1 cellular context compared by ENCODE assay signal in the genomic region with DNA sequence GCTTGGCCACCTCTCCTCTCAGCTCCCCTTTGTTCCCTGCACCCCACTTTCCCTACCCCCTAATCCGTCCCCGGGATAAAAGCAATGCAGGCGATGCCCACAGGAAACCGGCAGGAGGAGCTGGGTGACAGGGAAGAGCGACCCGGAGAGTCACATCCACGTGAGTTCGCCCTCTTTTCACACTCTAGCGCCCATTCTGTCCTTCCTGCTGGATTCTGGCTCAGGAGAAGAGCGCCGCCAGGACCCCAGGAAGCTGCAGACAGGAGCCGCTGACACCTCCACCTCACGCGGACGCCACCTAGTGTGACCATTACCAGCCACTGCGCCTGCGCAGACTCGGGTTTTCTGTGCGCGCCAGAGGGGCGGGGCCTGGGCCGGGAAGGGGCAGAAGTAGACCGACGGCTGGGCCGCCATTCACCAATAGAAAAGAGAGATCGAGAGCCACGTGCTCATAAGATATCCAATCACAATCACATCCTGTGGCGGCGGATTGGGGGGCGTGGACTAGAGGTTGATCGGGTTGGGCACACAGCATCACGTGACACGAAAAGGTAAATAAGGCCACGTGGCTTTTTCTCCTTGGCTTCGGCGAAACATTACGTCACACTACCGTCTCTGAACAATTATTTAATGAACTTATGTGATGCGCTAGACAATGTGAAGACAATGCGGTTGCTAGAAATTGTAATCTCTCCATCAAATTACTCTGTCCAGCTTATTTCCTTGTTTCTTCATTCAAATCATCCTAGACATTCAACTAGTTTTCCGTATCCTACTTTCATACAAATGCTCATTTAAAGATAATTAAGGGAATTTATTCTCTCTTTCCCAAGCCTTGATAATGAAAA.
TF ChIP-seq lines count a peak whose summit lies in the region.

No MANE protein-coding gene starts in this region.

TF ChIP-seq in HepG2, 621 proteins besides CTCF, POLR2A, EP300 and RAD21 (continued from another document and continues in another):
- no peak for TF ChIP-seq KAT2B (IDR thresholded peaks at IDR 0.05; ENCODE audit: borderline replicate concordance, low read depth, low read length)
- TF ChIP-seq SOX13 (IDR thresholded peaks at IDR 0.05) = no peak
- no peak for TF ChIP-seq SOX13 (CRISPR knock-in tag; conservative IDR thresholded peaks at IDR 0.05 in 1 of 2, IDR thresholded peaks at IDR 0.05 in 1 of 2)
- TF ChIP-seq KLF15 (CRISPR knock-in tag; IDR thresholded peaks at IDR 0.05; ENCODE audit: borderline replicate concordance) = no peak; the same call in 1 of the 2 replicates
- TF ChIP-seq BRCA1 (CRISPR knock-in tag; IDR thresholded peaks at IDR 0.05) = peak; percentile 38; the same call in 1 of the 2 replicates
- TF ChIP-seq ONECUT2 (CRISPR knock-in tag; IDR thresholded peaks at IDR 0.05) = no peak
- TF ChIP-seq, protein P1, sequence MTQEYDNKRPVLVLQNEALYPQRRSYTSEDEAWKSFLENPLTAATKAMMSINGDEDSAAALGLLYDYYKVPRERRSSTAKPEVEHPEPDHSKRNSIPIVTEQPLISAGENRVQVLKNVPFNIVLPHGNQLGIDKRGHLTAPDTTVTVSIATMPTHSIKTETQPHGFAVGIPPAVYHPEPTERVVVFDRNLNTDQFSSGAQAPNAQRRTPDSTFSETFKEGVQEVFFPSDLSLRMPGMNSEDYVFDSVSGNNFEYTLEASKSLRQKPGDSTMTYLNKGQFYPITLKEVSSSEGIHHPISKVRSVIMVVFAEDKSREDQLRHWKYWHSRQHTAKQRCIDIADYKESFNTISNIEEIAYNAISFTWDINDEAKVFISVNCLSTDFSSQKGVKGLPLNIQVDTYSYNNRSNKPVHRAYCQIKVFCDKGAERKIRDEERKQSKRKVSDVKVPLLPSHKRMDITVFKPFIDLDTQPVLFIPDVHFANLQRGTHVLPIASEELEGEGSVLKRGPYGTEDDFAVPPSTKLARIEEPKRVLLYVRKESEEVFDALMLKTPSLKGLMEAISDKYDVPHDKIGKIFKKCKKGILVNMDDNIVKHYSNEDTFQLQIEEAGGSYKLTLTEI (CRISPR knock-in tag; conservative IDR thresholded peaks at IDR 0.05) = no peak
- no peak for TF ChIP-seq CHD4 (IDR thresholded peaks at IDR 0.05; ENCODE audit: borderline replicate concordance, low read length)
- no peak for TF ChIP-seq SCMH1 (CRISPR knock-in tag; IDR thresholded peaks at IDR 0.05; ENCODE audit: borderline replicate concordance)
- TF ChIP-seq ZNF180 (CRISPR knock-in tag; IDR thresholded peaks at IDR 0.05; ENCODE audit: borderline replicate concordance, low read depth) = no peak
- 0 out of 2 replicates have a peak, but pooled peaks have one; percentile 7 for TF ChIP-seq STAG1 (CRISPR knock-in tag; IDR thresholded peaks at IDR 0.05)
- no peak for TF ChIP-seq RBM39 (IDR thresholded peaks at IDR 0.05; ENCODE audit: low read depth, low read length, poor library complexity, severe bottlenecking)
- TF ChIP-seq, protein P2, sequence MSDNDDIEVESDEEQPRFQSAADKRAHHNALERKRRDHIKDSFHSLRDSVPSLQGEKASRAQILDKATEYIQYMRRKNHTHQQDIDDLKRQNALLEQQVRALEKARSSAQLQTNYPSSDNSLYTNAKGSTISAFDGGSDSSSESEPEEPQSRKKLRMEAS (IDR thresholded peaks at IDR 0.05) = peak; percentile 99
- TF ChIP-seq ZSCAN25 (CRISPR knock-in tag; IDR thresholded peaks at IDR 0.05) = no peak
- 0 out of 2 replicates have a peak, but pooled peaks have one; percentile 11 for TF ChIP-seq MIER2 (CRISPR knock-in tag; IDR thresholded peaks at IDR 0.05)
- no peak; the same call in 1 of the 2 replicates for TF ChIP-seq RFX5 (IDR thresholded peaks at IDR 0.05; ENCODE audit: low read depth, low read length)
- TF ChIP-seq PAX8 (CRISPR knock-in tag; IDR thresholded peaks at IDR 0.05; ENCODE audit: borderline replicate concordance) = peak; percentile 47; the same call in 1 of the 2 replicates
- peak; percentile 79 for TF ChIP-seq ATF1 (CRISPR knock-in tag; IDR thresholded peaks at IDR 0.05)
- TF ChIP-seq ATAD3A (CRISPR knock-in tag; IDR thresholded peaks at IDR 0.05) = no peak
- peak; percentile 34; the same call in 1 of the 2 replicates for TF ChIP-seq ZNF232 (CRISPR knock-in tag; IDR thresholded peaks at IDR 0.05; ENCODE audit: borderline replicate concordance)
- TF ChIP-seq RORA (CRISPR knock-in tag; IDR thresholded peaks at IDR 0.05) = no peak
- TF ChIP-seq SRY (CRISPR knock-in tag; IDR thresholded peaks at IDR 0.05) = no peak
- 0 out of 2 replicates have a peak, but pooled peaks have one; percentile 46 for TF ChIP-seq KDM4B (CRISPR knock-in tag; IDR thresholded peaks at IDR 0.05)
- 0 out of 2 replicates have a peak, but pooled peaks have one; percentile 21 for TF ChIP-seq ZNF629 (CRISPR knock-in tag; conservative IDR thresholded peaks at IDR 0.05)
- TF ChIP-seq GFI1 (CRISPR knock-in tag; IDR thresholded peaks at IDR 0.05; ENCODE audit: borderline replicate concordance) = peak; percentile 58; the same call in 1 of the 2 replicates
- TF ChIP-seq NFRKB (IDR thresholded peaks at IDR 0.05) = no peak
- TF ChIP-seq, protein P3, sequence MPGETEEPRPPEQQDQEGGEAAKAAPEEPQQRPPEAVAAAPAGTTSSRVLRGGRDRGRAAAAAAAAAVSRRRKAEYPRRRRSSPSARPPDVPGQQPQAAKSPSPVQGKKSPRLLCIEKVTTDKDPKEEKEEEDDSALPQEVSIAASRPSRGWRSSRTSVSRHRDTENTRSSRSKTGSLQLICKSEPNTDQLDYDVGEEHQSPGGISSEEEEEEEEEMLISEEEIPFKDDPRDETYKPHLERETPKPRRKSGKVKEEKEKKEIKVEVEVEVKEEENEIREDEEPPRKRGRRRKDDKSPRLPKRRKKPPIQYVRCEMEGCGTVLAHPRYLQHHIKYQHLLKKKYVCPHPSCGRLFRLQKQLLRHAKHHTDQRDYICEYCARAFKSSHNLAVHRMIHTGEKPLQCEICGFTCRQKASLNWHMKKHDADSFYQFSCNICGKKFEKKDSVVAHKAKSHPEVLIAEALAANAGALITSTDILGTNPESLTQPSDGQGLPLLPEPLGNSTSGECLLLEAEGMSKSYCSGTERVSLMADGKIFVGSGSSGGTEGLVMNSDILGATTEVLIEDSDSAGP (CRISPR knock-in tag; IDR thresholded peaks at IDR 0.05; ENCODE audit: borderline replicate concordance) = peak; percentile 79; the same call in 1 of the 2 replicates
- no peak for TF ChIP-seq ATM (IDR thresholded peaks at IDR 0.05; ENCODE audit: borderline replicate concordance)
- 0 out of 2 replicates have a peak, but pooled peaks have one; percentile 79 for TF ChIP-seq CCDC6 (CRISPR knock-in tag; IDR thresholded peaks at IDR 0.05)
- TF ChIP-seq, protein P4, sequence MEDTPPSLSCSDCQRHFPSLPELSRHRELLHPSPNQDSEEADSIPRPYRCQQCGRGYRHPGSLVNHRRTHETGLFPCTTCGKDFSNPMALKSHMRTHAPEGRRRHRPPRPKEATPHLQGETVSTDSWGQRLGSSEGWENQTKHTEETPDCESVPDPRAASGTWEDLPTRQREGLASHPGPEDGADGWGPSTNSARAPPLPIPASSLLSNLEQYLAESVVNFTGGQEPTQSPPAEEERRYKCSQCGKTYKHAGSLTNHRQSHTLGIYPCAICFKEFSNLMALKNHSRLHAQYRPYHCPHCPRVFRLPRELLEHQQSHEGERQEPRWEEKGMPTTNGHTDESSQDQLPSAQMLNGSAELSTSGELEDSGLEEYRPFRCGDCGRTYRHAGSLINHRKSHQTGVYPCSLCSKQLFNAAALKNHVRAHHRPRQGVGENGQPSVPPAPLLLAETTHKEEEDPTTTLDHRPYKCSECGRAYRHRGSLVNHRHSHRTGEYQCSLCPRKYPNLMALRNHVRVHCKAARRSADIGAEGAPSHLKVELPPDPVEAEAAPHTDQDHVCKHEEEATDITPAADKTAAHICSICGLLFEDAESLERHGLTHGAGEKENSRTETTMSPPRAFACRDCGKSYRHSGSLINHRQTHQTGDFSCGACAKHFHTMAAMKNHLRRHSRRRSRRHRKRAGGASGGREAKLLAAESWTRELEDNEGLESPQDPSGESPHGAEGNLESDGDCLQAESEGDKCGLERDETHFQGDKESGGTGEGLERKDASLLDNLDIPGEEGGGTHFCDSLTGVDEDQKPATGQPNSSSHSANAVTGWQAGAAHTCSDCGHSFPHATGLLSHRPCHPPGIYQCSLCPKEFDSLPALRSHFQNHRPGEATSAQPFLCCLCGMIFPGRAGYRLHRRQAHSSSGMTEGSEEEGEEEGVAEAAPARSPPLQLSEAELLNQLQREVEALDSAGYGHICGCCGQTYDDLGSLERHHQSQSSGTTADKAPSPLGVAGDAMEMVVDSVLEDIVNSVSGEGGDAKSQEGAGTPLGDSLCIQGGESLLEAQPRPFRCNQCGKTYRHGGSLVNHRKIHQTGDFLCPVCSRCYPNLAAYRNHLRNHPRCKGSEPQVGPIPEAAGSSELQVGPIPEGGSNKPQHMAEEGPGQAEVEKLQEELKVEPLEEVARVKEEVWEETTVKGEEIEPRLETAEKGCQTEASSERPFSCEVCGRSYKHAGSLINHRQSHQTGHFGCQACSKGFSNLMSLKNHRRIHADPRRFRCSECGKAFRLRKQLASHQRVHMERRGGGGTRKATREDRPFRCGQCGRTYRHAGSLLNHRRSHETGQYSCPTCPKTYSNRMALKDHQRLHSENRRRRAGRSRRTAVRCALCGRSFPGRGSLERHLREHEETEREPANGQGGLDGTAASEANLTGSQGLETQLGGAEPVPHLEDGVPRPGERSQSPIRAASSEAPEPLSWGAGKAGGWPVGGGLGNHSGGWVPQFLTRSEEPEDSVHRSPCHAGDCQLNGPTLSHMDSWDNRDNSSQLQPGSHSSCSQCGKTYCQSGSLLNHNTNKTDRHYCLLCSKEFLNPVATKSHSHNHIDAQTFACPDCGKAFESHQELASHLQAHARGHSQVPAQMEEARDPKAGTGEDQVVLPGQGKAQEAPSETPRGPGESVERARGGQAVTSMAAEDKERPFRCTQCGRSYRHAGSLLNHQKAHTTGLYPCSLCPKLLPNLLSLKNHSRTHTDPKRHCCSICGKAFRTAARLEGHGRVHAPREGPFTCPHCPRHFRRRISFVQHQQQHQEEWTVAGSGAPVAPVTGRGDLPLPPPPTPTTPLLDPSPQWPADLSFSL (CRISPR knock-in tag; IDR thresholded peaks at IDR 0.05) = no peak
- TF ChIP-seq ZKSCAN5 (CRISPR knock-in tag; IDR thresholded peaks at IDR 0.05) = no peak
- TF ChIP-seq THYN1 (CRISPR knock-in tag; IDR thresholded peaks at IDR 0.05; ENCODE audit: borderline replicate concordance, low read depth) = no peak
- TF ChIP-seq, protein P5, sequence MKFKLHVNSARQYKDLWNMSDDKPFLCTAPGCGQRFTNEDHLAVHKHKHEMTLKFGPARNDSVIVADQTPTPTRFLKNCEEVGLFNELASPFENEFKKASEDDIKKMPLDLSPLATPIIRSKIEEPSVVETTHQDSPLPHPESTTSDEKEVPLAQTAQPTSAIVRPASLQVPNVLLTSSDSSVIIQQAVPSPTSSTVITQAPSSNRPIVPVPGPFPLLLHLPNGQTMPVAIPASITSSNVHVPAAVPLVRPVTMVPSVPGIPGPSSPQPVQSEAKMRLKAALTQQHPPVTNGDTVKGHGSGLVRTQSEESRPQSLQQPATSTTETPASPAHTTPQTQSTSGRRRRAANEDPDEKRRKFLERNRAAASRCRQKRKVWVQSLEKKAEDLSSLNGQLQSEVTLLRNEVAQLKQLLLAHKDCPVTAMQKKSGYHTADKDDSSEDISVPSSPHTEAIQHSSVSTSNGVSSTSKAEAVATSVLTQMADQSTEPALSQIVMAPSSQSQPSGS (CRISPR knock-in tag; IDR thresholded peaks at IDR 0.05) = peak; percentile 95
- no peak for TF ChIP-seq TCF7L2 (IDR thresholded peaks at IDR 0.05; ENCODE audit: low read depth, low read length)
- TF ChIP-seq, protein P6, sequence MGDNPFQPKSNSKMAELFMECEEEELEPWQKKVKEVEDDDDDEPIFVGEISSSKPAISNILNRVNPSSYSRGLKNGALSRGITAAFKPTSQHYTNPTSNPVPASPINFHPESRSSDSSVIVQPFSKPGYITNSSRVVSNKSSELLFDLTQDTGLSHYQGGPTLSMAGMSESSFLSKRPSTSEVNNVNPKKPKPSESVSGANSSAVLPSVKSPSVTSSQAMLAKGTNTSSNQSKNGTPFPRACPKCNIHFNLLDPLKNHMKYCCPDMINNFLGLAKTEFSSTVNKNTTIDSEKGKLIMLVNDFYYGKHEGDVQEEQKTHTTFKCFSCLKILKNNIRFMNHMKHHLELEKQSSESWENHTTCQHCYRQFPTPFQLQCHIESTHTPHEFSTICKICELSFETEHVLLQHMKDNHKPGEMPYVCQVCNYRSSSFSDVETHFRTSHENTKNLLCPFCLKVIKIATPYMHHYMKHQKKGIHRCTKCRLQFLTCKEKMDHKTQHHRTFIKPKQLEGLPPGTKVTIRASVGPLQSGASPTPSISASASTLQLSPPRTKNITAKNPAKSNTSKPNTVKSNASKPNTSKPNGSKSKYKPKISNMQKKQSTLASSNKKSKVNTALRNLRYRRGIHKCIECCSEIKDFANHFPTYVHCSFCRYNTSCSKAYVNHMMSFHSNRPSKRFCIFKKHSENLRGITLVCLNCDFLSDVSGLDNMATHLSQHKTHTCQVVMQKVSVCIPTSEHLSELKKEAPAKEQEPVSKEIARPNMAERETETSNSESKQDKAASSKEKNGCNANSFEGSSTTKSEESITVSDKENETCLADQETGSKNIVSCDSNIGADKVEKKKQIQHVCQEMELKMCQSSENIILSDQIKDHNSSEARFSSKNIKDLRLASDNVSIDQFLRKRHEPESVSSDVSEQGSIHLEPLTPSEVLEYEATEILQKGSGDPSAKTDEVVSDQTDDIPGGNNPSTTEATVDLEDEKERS (CRISPR knock-in tag; IDR thresholded peaks at IDR 0.05) = peak; percentile 25; the same call in 1 of the 2 replicates
- TF ChIP-seq EEA1 (CRISPR knock-in tag; IDR thresholded peaks at IDR 0.05; ENCODE audit: borderline replicate concordance) = no peak
- peak; percentile 82; the same call in 1 of the 2 replicates for TF ChIP-seq KDM5B (CRISPR knock-in tag; IDR thresholded peaks at IDR 0.05; ENCODE audit: borderline replicate concordance)
- TF ChIP-seq, protein P7, sequence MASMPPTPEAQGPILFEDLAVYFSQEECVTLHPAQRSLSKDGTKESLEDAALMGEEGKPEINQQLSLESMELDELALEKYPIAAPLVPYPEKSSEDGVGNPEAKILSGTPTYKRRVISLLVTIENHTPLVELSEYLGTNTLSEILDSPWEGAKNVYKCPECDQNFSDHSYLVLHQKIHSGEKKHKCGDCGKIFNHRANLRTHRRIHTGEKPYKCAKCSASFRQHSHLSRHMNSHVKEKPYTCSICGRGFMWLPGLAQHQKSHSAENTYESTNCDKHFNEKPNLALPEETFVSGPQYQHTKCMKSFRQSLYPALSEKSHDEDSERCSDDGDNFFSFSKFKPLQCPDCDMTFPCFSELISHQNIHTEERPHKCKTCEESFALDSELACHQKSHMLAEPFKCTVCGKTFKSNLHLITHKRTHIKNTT (CRISPR knock-in tag; IDR thresholded peaks at IDR 0.05) = no peak
- TF ChIP-seq NR1H2 (CRISPR knock-in tag; IDR thresholded peaks at IDR 0.05; ENCODE audit: borderline replicate concordance, low read depth) = peak; percentile 34; the same call in 1 of the 2 replicates
